21 cellular contexts compared by ENCODE assay signal in the genomic region with DNA sequence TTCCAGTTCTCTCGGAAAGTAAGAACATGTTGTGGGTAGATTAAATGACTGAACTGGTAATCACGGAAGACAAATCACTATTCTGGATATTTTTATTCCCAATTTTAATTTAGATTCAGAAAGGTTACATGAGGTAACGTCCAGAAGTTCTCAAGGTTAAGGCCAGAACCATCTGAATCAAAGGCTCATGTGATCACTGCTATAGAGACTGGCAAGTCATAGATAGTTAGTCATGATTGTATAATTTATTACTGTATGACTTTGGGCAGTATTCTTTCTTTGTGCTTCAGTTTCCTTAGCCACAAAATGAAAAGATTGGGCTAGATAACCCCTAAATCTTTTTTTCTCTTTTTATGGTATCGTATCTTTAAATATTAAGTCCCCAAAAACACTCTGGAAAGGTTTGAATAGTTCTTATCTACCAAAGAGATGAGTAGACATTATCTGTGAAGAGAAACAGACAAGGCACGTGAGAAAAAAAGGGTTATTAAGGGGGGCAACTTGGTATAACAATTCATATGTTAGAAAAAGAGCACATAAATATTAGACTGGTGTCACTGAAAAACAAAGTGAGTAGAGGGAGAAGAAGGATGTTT.
DNase-seq lines count a peak whose midpoint lies in the region; ATAC-seq, FAIRE-seq and TF ChIP-seq lines count a peak whose summit lies in the region.
"Had no signal": no experiment of that assay in that cellular context is flagged by ENCODE, and none has a peak within 500 bp of the region (broad histone marks: within the 10 kb centered on the region; RNA-seq: fewer than 3 reads in every experiment).

No MANE protein-coding gene starts in this region.

- H3K9me3 Mint-ChIP-seq in natural killer cell, result no peaks in the 10 kb centered on the region

- H3K36me3 Mint-ChIP-seq in natural killer cell, result peaks cover 8% of the 10 kb centered on the region

- H3K4me3 ChIP-seq in astrocyte of the spinal cord (ENCODE audit: low read depth, low read length), result no peak overlapping the region
- H3K4me3 ChIP-seq: BLaER1, right lobe of liver had no signal

- no peaks in the 10 kb centered on the region for H3K27me3 Mint-ChIP-seq in natural killer cell (ENCODE audit: low read depth in 2 of 2)

- in situ Hi-C loops in astrocyte of the spinal cord (cut with HindIII; ENCODE audit: low sequenced_read_pairs), result no loop called here

- TF ChIP-seq CTCF in astrocyte of the spinal cord (IDR thresholded peaks at IDR 0.05; ENCODE audit: low read depth, low read length) (no peak), natural killer cell (IDR thresholded peaks at IDR 0.05) (no peak)

- H3K4me3 Mint-ChIP-seq in natural killer cell, result no peak overlapping the region

- intact Hi-C loops in natural killer cell (cut with micrococcal nuclease), result loop anchor here (10.0 kb wide), 1 partner anchor 55 kb away; no protein-coding TSS in a partner anchor

- no peak for FAIRE-seq in HTR-8/SVneo (lab: Jason Lieb, UNC)

- ATAC-seq in natural killer cell (no peak), GM18519 (IDR thresholded peaks at IDR 0.05; ENCODE audit: low FRiP score, unreplicated experiment) (no peak), HG02588 (IDR thresholded peaks at IDR 0.05; ENCODE audit: unreplicated experiment) (no peak)
- ATAC-seq: left cardiac atrium, right lobe of liver had no signal

- DNase-seq in COLO829 (ENCODE audit: low spot score), result peak; percentile 51
- DNase-seq in HTR-8/SVneo (ENCODE audit: insufficient read length, low spot score), result peak; percentile 8
- peak; percentile 32 for DNase-seq in astrocyte of the spinal cord (ENCODE audit: low read depth, low spot score)
- DNase-seq in natural killer cell, result no peak
- no peak for DNase-seq in NCI-H146 (lab: John Stamatoyannopoulos, UW)
- DNase-seq: activated CD4-positive, alpha-beta T cell treated with anti-CD3 and anti-CD28 coated beads for 4 hours; activated T-cell treated with anti-CD3 and anti-CD28 coated beads for 4 hours; central memory CD4-positive, alpha-beta T cell; effector CD8-positive, alpha-beta T cell; GOT3; hypothalamus; left cardiac atrium; midbrain; NCI-H1092; NCI-H2081 treated with DMSO at 0.1 percent for 48 hours; NCI-H510A treated with DMSO at 0.1 percent for 48 hours; right lobe of liver; T1000 had no signal

- H3K4me1 Mint-ChIP-seq in natural killer cell, result peaks cover 37 to 41% of the 10 kb centered on the region in 2 donors

- H3K27ac Mint-ChIP-seq in natural killer cell, result peak overlapping the region; percentile 56 to 57

Comparison
In these comparisons a context has a peak if more than half of its experiments do, and no peak if none do; other contexts are left out.
1. DNase-seq: peak in COLO829 (single experiment), HTR-8/SVneo (single experiment) and astrocyte of the spinal cord (single experiment); none in natural killer cell (single experiment) and NCI-H146 (single experiment).